ENCODE assay signal across 19 cellular contexts in genomic region chr1:3161130-3161840, GRCh38.
A peak's percentile ranks its signal among the peaks of the same experiment; 100 is the strongest.
DNase-seq lines count a peak whose midpoint lies in the region; ATAC-seq and TF ChIP-seq lines count a peak whose summit lies in the region.
"Had no signal": no experiment of that assay in that cellular context is flagged by ENCODE, and none has a peak within 500 bp of the region (broad histone marks: within the 10 kb centered on the region; RNA-seq: fewer than 3 reads in every experiment).

No MANE protein-coding gene starts in this region.

- H3K27me3 ChIP-seq in tibial nerve, result peaks cover 0 to 33% of the 10 kb centered on the region in 2 donors
- H3K27me3 ChIP-seq: thyroid gland had no signal

- 42 to 43% methylated on average over 29 to 32 of the region's 32 CpGs for WGBS in tibial nerve, 2 donors

- TF ChIP-seq POLR2A in tibial nerve (IDR thresholded peaks at IDR 0.05), result no peak

- H3K27ac Mint-ChIP-seq in brain, result peak overlapping the region; percentile 86 to 98 (median 94)
- H3K27ac Mint-ChIP-seq: activated CD4-positive, alpha-beta T cell treated with anti-CD3 and anti-CD28 coated beads, Interleukin-2, amount 10 ng/mL, durations not matched to agents 7 days and 5 days; dendritic cell treated with granulocyte-macrophage colony-stimulating factor and Interleukin-4, amounts not matched to agents 40 ng/mL and 50 ng/mL, for 4 days; memory B cell had no signal

- ATAC-seq in Right ventricle myocardium inferior, result peak; percentile 32
- ATAC-seq in GM21381 (IDR thresholded peaks at IDR 0.05; ENCODE audit: unreplicated experiment), result no peak
- ATAC-seq in HG03460 (IDR thresholded peaks at IDR 0.05; ENCODE audit: unreplicated experiment), result no peak
- ATAC-seq: GM12878 had no signal

- no peaks in the 10 kb centered on the region for H3K9me3 ChIP-seq in tibial nerve
- H3K9me3 ChIP-seq: thyroid gland had no signal

- intact Hi-C loops in Right ventricle myocardium inferior (cut with DNase I), result no loop called here
- intact Hi-C loops in cardiac septum (cut with DNase I), result no loop called here

- no peaks in the 10 kb centered on the region for H3K27me3 Mint-ChIP-seq in brain

- peak overlapping the region in 2 of 5 experiments; percentile 18 to 80 for H3K4me3 Mint-ChIP-seq in brain
- H3K4me3 Mint-ChIP-seq: activated CD4-positive, alpha-beta T cell treated with anti-CD3 and anti-CD28 coated beads, Interleukin-2, amount 10 ng/mL, durations not matched to agents 7 days and 5 days; dendritic cell treated with granulocyte-macrophage colony-stimulating factor and Interleukin-4, amounts not matched to agents 40 ng/mL and 50 ng/mL, for 4 days; memory B cell had no signal

- peaks cover 71% of the 10 kb centered on the region for H3K4me1 Mint-ChIP-seq in brain

- H3K4me1 ChIP-seq in tibial nerve, result peaks cover 0 to 41% (median 13%) of the 10 kb centered on the region in 4 donors

- H3K4me3 ChIP-seq in tibial nerve, result peak overlapping the region in 1 of 4 donors; percentile 4
- H3K4me3 ChIP-seq: GM12878, thyroid gland had no signal

- peak overlapping the region; percentile 35 to 86 (median 70) for H3K27ac ChIP-seq in tibial nerve
- H3K27ac ChIP-seq: HL-60, thyroid gland had no signal

- H3K36me3 Mint-ChIP-seq in brain, result no peaks in the 10 kb centered on the region
- H3K36me3 Mint-ChIP-seq: memory B cell had no signal

- TF ChIP-seq CTCF in brain (conservative IDR thresholded peaks at IDR 0.05) (no peak), tibial nerve (IDR thresholded peaks at IDR 0.05) (no peak)

- no peak for DNase-seq in Right ventricle myocardium inferior (ENCODE audit: missing footprints)
- no peak for DNase-seq in cardiac septum (ENCODE audit: low spot score)
- DNase-seq in middle frontal gyrus (ENCODE audit: extremely low spot score, low spot score), result peak; percentile 9
- no peak for DNase-seq in tibial nerve (ENCODE audit: low spot score in 2 of 2)
- DNase-seq in effector CD8-positive, alpha-beta T cell (lab: John Stamatoyannopoulos, UW), result no peak
- DNase-seq: activated CD4-positive, alpha-beta T cell treated with anti-CD3 and anti-CD28 coated beads, Interleukin-2, amount 10 ng/mL, durations not matched to agents 7 days and 5 days; activated gamma-delta T cell; Kasumi-1; NCI-H146; NCI-H524 treated with DMSO at 0.1 percent for 48 hours; T-helper 2 cell; thyroid gland had no signal

- peaks cover 0 to 3% (median 0%) of the 10 kb centered on the region in 5 experiments for H3K9me3 Mint-ChIP-seq in brain
- H3K9me3 Mint-ChIP-seq: activated CD4-positive, alpha-beta T cell treated with anti-CD3 and anti-CD28 coated beads, Interleukin-2, amount 10 ng/mL, durations not matched to agents 7 days and 5 days; dendritic cell treated with granulocyte-macrophage colony-stimulating factor and Interleukin-4, amounts not matched to agents 40 ng/mL and 50 ng/mL, for 4 days; memory B cell had no signal

- H3K36me3 ChIP-seq in tibial nerve, result no peaks in the 10 kb centered on the region
- H3K36me3 ChIP-seq: thyroid gland had no signal

- TF ChIP-seq EP300 in tibial nerve (IDR thresholded peaks at IDR 0.05), result no peak
